In the genomic region with DNA sequence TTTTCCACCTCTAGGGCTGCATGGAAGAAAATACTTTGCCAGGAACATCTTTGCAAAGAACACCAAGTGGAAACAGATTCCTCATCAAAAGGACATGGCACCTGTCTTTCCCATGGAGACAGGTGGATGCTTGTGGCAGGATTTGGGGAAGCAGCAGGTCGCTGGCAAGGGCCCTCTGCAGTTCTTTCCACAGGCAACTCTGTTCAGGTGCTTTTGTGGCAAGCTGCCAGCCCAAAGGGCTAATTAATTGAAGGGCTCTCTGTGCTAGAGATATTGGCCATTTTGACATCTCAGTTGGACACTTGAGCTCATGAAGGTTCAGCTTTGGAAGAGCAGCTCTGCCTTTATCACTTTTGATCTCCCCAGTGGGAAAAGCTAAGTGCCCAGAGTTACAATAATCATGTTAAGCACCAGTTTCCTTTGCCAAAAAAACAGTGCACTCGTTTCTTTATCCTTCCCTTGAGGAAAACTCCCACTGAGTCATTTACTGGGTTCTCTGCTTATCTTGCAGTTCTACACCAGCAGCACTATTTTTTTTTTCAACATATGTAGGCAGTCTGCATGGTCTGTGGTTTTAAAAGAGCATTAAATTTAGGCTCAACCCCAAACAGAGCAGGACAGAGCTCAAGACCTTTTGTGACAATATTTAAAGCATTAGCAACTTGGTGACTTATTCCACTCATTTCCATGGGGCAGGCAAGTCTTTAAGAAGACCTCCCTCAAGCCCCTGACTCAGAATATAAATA, we compare ENCODE assay signal across 14 cellular contexts.
A peak's percentile ranks its signal among the peaks of the same experiment; 100 is the strongest.
DNase-seq lines count a peak whose midpoint lies in the region; TF ChIP-seq lines count a peak whose summit lies in the region.
"Had no signal": no experiment of that assay in that cellular context is flagged by ENCODE, and none has a peak within 500 bp of the region (broad histone marks: within the 10 kb centered on the region; RNA-seq: fewer than 3 reads in every experiment).

No MANE protein-coding gene starts in this region.

- H3K9ac ChIP-seq in SK-N-MC (ENCODE audit: insufficient read length), result no peak overlapping the region

- no peaks in the 10 kb centered on the region for H3K27me3 ChIP-seq in stomach
- H3K27me3 ChIP-seq: neutrophil, upper lobe of left lung had no signal

- no peaks in the 10 kb centered on the region for H3K4me1 ChIP-seq in stomach
- H3K4me1 ChIP-seq: HAP-1 had no signal

- 20 to 42% (median 33%) methylated on average over 2 of the region's 2 CpGs for WGBS in stomach, 5 donors

- H3K9me3 ChIP-seq in SK-N-MC (ENCODE audit: low read depth, low read length), result no peaks in the 10 kb centered on the region
- no peaks in the 10 kb centered on the region for H3K9me3 ChIP-seq in stomach
- H3K9me3 ChIP-seq: HAP-1, neutrophil, upper lobe of left lung had no signal

- intact Hi-C loops in stomach (cut with DNase I; ENCODE audit: low total_unique reads), result no loop called here

- peak overlapping the region; percentile 86 for H3K27ac ChIP-seq in SK-N-MC
- no peak overlapping the region for H3K27ac ChIP-seq in stomach
- H3K27ac ChIP-seq: 22Rv1, neutrophil, upper lobe of left lung had no signal

- DNase-seq in DMS53 (lab: John Stamatoyannopoulos, UW) (peak; percentile 2), DMS53 treated with DMSO at 0.1 percent for 48 hours (lab: John Stamatoyannopoulos, UW; ENCODE audit: unreplicated experiment) (no peak), NCI-H2171 treated with DMSO at 0.1 percent for 48 hours (lab: John Stamatoyannopoulos, UW) (peak; percentile 87), SK-N-MC (ENCODE audit: low read depth, low spot score) (peak; percentile 97), stomach (peak; percentile 55), cortex of kidney (lab: John Stamatoyannopoulos, UW) (no peak), inferior parietal cortex (ENCODE audit: extremely low spot score) (no peak)
- no peak for DNase-seq in activated naive CD4-positive, alpha-beta T cell treated with anti-CD3 and anti-CD28 coated beads, Interleukin-2, amount 50 U/mL, for 16 hours
- DNase-seq: activated CD4-positive, alpha-beta T cell treated with anti-CD3 and anti-CD28 coated beads, Interleukin-2, amount 10 ng/mL, durations not matched to agents 7 days and 5 days; activated effector memory CD4-positive, alpha-beta T cell treated with Interleukin-2 at 50 U/mL for 16 hours; upper lobe of left lung had no signal

- TF ChIP-seq POLR2A in stomach (IDR thresholded peaks at IDR 0.05), result no peak

- no peak for TF ChIP-seq CTCF in stomach (IDR thresholded peaks at IDR 0.05)

- H3K36me3 ChIP-seq in SK-N-MC (ENCODE audit: insufficient read depth, low read length) (no peaks in the 10 kb centered on the region), stomach (no peaks in the 10 kb centered on the region)
- H3K36me3 ChIP-seq: HAP-1, neutrophil, upper lobe of left lung had no signal

- no peak for TF ChIP-seq EP300 in stomach (IDR thresholded peaks at IDR 0.05)

- H3K4me3 ChIP-seq in SK-N-MC, result peak overlapping the region; percentile 64
- no peak overlapping the region for H3K4me3 ChIP-seq in stomach
- H3K4me3 ChIP-seq: HAP-1, upper lobe of left lung had no signal

Comparison
In these comparisons a context has a peak if more than half of its experiments do, and no peak if none do; other contexts are left out.
1. DNase-seq: peak in DMS53 (single experiment), NCI-H2171 treated with DMSO at 0.1 percent for 48 hours (single experiment), SK-N-MC (single experiment) and stomach (single experiment); none in DMS53 treated with DMSO at 0.1 percent for 48 hours (single experiment), cortex of kidney (single experiment), activated naive CD4-positive, alpha-beta T cell treated with anti-CD3 and anti-CD28 coated beads, Interleukin-2, amount 50 U/mL, for 16 hours (single experiment) and inferior parietal cortex (single experiment).